Comparison of ENCODE assay signal across 8 cellular contexts in genomic region chr14:104770851-104771272, GRCh38. TPM values are rescaled to one million over a fixed set of nuclear protein-coding genes. Genes with fewer than 3 reads are reported as not detected.
A peak's percentile ranks its signal among the peaks of the same experiment; 100 is the strongest.
DNase-seq lines count a peak whose midpoint lies in the region; ATAC-seq and TF ChIP-seq lines count a peak whose summit lies in the region.

No MANE protein-coding gene starts in this region.

- H3F3A ChIP-seq in neural progenitor cell (ENCODE audit: low read depth): peaks cover 7% of the 10 kb centered on the region

- H4K20me1 ChIP-seq in Karpas-422 (ENCODE audit: insufficient read depth, low read depth, low read length) (no peaks in the 10 kb centered on the region), neural progenitor cell (ENCODE audit: low read depth) (peaks cover 14% of the 10 kb centered on the region)

- ATAC-seq in GM18519 (IDR thresholded peaks at IDR 0.05; ENCODE audit: low FRiP score, unreplicated experiment): no peak
- ATAC-seq in stimulated activated naive CD8-positive, alpha-beta T cell treated with anti-CD3 and anti-CD28 coated beads, Interleukin-15, amount 100 ng/mL, for 72 hours: no peak

- H3K4me1 ChIP-seq in Karpas-422 (ENCODE audit: low read length) (peaks cover 5% of the 10 kb centered on the region), neural progenitor cell (peaks cover 4% of the 10 kb centered on the region)

- no peak overlapping the region for H3K27ac Mint-ChIP-seq in neural progenitor cell
- H3K27ac Mint-ChIP-seq in stimulated activated naive CD8-positive, alpha-beta T cell treated with anti-CD3 and anti-CD28 coated beads, Interleukin-15, amount 100 ng/mL, for 72 hours: peak overlapping the region in 1 of 2 donors; percentile 59

- DNase-seq in GM03348 (ENCODE audit: low spot score) (peak; percentile 36), Karpas-422 (peak; percentile 76), choroid plexus epithelial cell (ENCODE audit: low read depth) (peak; percentile 30), neural progenitor cell (ENCODE audit: low spot score) (no peak), HEK293T (ENCODE audit: extremely low spot score) (no peak), NCI-H1694 treated with DMSO at 0.1 percent for 48 hours (lab: John Stamatoyannopoulos, UW) (no peak)
- DNase-seq in stimulated activated naive CD8-positive, alpha-beta T cell treated with anti-CD3 and anti-CD28 coated beads, Interleukin-15, amount 100 ng/mL, for 72 hours: no peak

- TF ChIP-seq CTCF in choroid plexus epithelial cell (conservative IDR thresholded peaks at IDR 0.05; ENCODE audit: low read depth, low read length) (peak; percentile 64), neural progenitor cell (IDR thresholded peaks at IDR 0.05) (peak; percentile 38)

- no peak overlapping the region for H3K4me3 Mint-ChIP-seq in neural progenitor cell
- no peak overlapping the region for H3K4me3 Mint-ChIP-seq in stimulated activated naive CD8-positive, alpha-beta T cell treated with anti-CD3 and anti-CD28 coated beads, Interleukin-15, amount 100 ng/mL, for 72 hours

- peaks cover 39% of the 10 kb centered on the region for H3K36me3 ChIP-seq in Karpas-422 (ENCODE audit: insufficient read depth, low read length)
- H3K36me3 ChIP-seq in neural progenitor cell: no peaks in the 10 kb centered on the region

- H3K9me3 Mint-ChIP-seq in neural progenitor cell: peaks cover 2% of the 10 kb centered on the region
- peaks cover 0 to 7% of the 10 kb centered on the region in 2 donors for H3K9me3 Mint-ChIP-seq in stimulated activated naive CD8-positive, alpha-beta T cell treated with anti-CD3 and anti-CD28 coated beads, Interleukin-15, amount 100 ng/mL, for 72 hours

- H2AFZ ChIP-seq in Karpas-422 (ENCODE audit: low read length) (no peak overlapping the region), neural progenitor cell (replicated peaks) (no peak overlapping the region)

- H3K4me3 ChIP-seq in Karpas-422 (ENCODE audit: low read length): no peak overlapping the region
- H3K4me3 ChIP-seq in choroid plexus epithelial cell (ENCODE audit: low read depth, low read length): no peak overlapping the region
- H3K4me3 ChIP-seq in neural progenitor cell: no peak overlapping the region

- H3K9me2 ChIP-seq in Karpas-422 (replicated peaks; ENCODE audit: insufficient read depth, low read length): no peaks in the 10 kb centered on the region

- H3K4me1 Mint-ChIP-seq in neural progenitor cell: peaks cover 20% of the 10 kb centered on the region
- H3K4me1 Mint-ChIP-seq in stimulated activated naive CD8-positive, alpha-beta T cell treated with anti-CD3 and anti-CD28 coated beads, Interleukin-15, amount 100 ng/mL, for 72 hours: peaks cover 21% of the 10 kb centered on the region

- H3K27ac ChIP-seq in Karpas-422 (ENCODE audit: low read length) (no peak overlapping the region), neural progenitor cell (no peak overlapping the region)

- H3K4me2 ChIP-seq in Karpas-422 (ENCODE audit: low read depth, low read length, poor library complexity, severe bottlenecking) (no peak overlapping the region), neural progenitor cell (no peak overlapping the region)

- H3K27me3 ChIP-seq in Karpas-422 (ENCODE audit: low read length): no peaks in the 10 kb centered on the region
- H3K27me3 ChIP-seq in neural progenitor cell: no peaks in the 10 kb centered on the region

- H3K27me3 Mint-ChIP-seq in neural progenitor cell (ENCODE audit: insufficient read depth, low read depth): peaks cover 2% of the 10 kb centered on the region
- H3K27me3 Mint-ChIP-seq in stimulated activated naive CD8-positive, alpha-beta T cell treated with anti-CD3 and anti-CD28 coated beads, Interleukin-15, amount 100 ng/mL, for 72 hours: no peaks in the 10 kb centered on the region

- POLR2A ChIA-PET in HEK293T (lab: Yijun Ruan, JAX): interaction anchor here (1.1 to 3.0 kb wide), 4 partner anchors 11 to 55 kb away, joined by 3 to 18 read pairs (median 5); partner anchors contain the start of gene SIVA1

- CTCF ChIA-PET in HEK293T (lab: Yijun Ruan, JAX): interaction anchor here (0.6 kb wide), 1 partner anchor 263 kb away, joined by 3 read pairs; no protein-coding TSS in a partner anchor

- H3K9ac ChIP-seq in Karpas-422 (ENCODE audit: low read length) (no peak overlapping the region), neural progenitor cell (no peak overlapping the region)

- H3K9me3 ChIP-seq in Karpas-422 (ENCODE audit: low read length): peaks cover 7% of the 10 kb centered on the region; the same call in 1 of the 2 replicates
- H3K9me3 ChIP-seq in neural progenitor cell (ENCODE audit: low read depth): no peaks in the 10 kb centered on the region

- H3K79me2 ChIP-seq in Karpas-422 (ENCODE audit: low read length) (no peaks in the 10 kb centered on the region), neural progenitor cell (ENCODE audit: low read depth) (no peaks in the 10 kb centered on the region)

- peaks cover 20% of the 10 kb centered on the region for H3K36me3 Mint-ChIP-seq in neural progenitor cell

TF ChIP-seq in HEK293T, 16 proteins besides CTCF, POLR2A, EP300 and RAD21:
- TF ChIP-seq HDGF (IDR thresholded peaks at IDR 0.05; ENCODE audit: borderline replicate concordance) (no peak), PKNOX1 (IDR thresholded peaks at IDR 0.05) (no peak), FOXA1 (IDR thresholded peaks at IDR 0.05) (no peak), LEF1 (IDR thresholded peaks at IDR 0.05; ENCODE audit: borderline replicate concordance) (no peak), BHLHE40 (IDR thresholded peaks at IDR 0.05; ENCODE audit: borderline replicate concordance) (no peak), NFRKB (IDR thresholded peaks at IDR 0.05) (no peak), FOXM1 (IDR thresholded peaks at IDR 0.05; ENCODE audit: borderline replicate concordance) (no peak), ELF4 (IDR thresholded peaks at IDR 0.05) (no peak), L3MBTL2 (conservative IDR thresholded peaks at IDR 0.05) (no peak), ZNF384 (IDR thresholded peaks at IDR 0.05) (no peak), SP1 (IDR thresholded peaks at IDR 0.05) (no peak), ARNT (IDR thresholded peaks at IDR 0.05) (no peak), FOXK2 (IDR thresholded peaks at IDR 0.05) (no peak), SUZ12 (IDR thresholded peaks at IDR 0.05) (no peak)

RNA-seq across cellular contexts. Expression of gene SIVA1, which starts 17.9 kb away (rescaled TPM):
- total RNA-seq in Karpas-422 (2014; rRNA removed; shearing (Covaris generic); ENCODE audit: low replicate concordance): 68.1 and 212 TPM in 2 replicates
- total RNA-seq in neural progenitor cell (ENCODE audit: low replicate concordance): 139 and 231 TPM in 2 replicates

RNA-seq across cellular contexts. Expression of gene AKT1, which starts 24.7 kb away (rescaled TPM):
- 70.4 and 127 TPM in 2 replicates for total RNA-seq in Karpas-422 (2014; rRNA removed; shearing (Covaris generic); ENCODE audit: low replicate concordance)
- 67.2 and 92.4 TPM in 2 replicates for total RNA-seq in neural progenitor cell (ENCODE audit: low replicate concordance)

RNA-seq across cellular contexts. Expression of gene ZBTB42, which starts 30.0 kb away (rescaled TPM):
- 0.45 and 2.6 TPM in 2 replicates for total RNA-seq in Karpas-422 (2014; rRNA removed; shearing (Covaris generic); ENCODE audit: low replicate concordance)
- total RNA-seq in neural progenitor cell (ENCODE audit: low replicate concordance): 0.41 and 1.1 TPM in 2 replicates

RNA-seq across cellular contexts. Expression of gene ADSS1, which starts 46.8 kb away (rescaled TPM):
- total RNA-seq in Karpas-422 (2014; rRNA removed; shearing (Covaris generic); ENCODE audit: low replicate concordance): 2.8 and 5.3 TPM in 2 replicates
- 25.3 and 26.4 TPM in 2 replicates for total RNA-seq in neural progenitor cell (ENCODE audit: low replicate concordance)

Comparison
In these comparisons a context has a peak if more than half of its experiments do, and no peak if none do; other contexts are left out.
1. DNase-seq: peak in GM03348 (single experiment), Karpas-422 (single experiment) and choroid plexus epithelial cell (single experiment); none in neural progenitor cell (single experiment), HEK293T (single experiment), stimulated activated naive CD8-positive, alpha-beta T cell treated with anti-CD3 and anti-CD28 coated beads, Interleukin-15, amount 100 ng/mL, for 72 hours (0 of 2) and NCI-H1694 treated with DMSO at 0.1 percent for 48 hours (single experiment).